ENCODE assay signal across 8 cellular contexts in the genomic region with DNA sequence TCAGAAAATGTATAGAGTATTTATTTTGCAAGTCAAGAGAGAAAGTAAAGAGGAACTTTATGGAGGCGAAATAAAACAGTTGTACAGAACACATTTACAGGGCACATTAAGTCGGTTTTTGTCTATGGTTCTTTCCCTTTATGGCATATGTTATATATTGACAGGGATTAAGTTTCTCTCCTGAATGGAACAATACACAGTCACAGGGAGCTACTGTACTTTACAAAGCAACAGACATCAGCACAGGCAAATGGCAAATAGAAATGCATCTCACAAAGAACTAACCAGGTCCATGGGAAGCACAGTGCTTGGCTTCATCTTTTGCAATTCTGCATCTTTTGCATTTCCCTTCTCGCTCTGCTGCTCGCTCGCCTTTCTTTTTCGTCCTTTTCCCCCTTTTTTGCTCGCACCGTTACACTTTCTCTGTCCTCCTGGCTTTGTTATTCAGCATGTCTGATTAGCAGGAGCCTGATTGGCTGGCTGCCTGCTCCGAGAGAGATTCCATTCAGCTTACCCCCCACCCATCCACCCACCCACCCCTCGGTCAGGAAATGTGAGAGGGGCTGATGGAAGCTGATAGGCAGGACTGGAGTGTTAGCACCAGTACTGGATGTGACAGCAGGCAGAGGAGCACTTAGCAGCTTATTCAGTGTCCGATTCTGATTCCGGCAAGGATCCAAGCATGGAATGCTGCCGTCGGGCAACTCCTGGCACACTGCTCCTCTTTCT. TPM values are rescaled to one million over a fixed set of nuclear protein-coding genes. Genes with fewer than 3 reads are reported as not detected.
DNase-seq lines count a peak whose midpoint lies in the region; ATAC-seq and TF ChIP-seq lines count a peak whose summit lies in the region.

A gene with protein sequence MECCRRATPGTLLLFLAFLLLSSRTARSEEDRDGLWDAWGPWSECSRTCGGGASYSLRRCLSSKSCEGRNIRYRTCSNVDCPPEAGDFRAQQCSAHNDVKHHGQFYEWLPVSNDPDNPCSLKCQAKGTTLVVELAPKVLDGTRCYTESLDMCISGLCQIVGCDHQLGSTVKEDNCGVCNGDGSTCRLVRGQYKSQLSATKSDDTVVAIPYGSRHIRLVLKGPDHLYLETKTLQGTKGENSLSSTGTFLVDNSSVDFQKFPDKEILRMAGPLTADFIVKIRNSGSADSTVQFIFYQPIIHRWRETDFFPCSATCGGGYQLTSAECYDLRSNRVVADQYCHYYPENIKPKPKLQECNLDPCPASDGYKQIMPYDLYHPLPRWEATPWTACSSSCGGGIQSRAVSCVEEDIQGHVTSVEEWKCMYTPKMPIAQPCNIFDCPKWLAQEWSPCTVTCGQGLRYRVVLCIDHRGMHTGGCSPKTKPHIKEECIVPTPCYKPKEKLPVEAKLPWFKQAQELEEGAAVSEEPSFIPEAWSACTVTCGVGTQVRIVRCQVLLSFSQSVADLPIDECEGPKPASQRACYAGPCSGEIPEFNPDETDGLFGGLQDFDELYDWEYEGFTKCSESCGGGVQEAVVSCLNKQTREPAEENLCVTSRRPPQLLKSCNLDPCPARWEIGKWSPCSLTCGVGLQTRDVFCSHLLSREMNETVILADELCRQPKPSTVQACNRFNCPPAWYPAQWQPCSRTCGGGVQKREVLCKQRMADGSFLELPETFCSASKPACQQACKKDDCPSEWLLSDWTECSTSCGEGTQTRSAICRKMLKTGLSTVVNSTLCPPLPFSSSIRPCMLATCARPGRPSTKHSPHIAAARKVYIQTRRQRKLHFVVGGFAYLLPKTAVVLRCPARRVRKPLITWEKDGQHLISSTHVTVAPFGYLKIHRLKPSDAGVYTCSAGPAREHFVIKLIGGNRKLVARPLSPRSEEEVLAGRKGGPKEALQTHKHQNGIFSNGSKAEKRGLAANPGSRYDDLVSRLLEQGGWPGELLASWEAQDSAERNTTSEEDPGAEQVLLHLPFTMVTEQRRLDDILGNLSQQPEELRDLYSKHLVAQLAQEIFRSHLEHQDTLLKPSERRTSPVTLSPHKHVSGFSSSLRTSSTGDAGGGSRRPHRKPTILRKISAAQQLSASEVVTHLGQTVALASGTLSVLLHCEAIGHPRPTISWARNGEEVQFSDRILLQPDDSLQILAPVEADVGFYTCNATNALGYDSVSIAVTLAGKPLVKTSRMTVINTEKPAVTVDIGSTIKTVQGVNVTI (N-terminal part only) (plus strand): TSS at position 603 of the 729 bp plus-strand sequence. CDS start 80 bp downstream, at position 683.

- no peak within 1 kb of the TSS for H3K4me3 Mint-ChIP-seq in activated naive CD4-positive, alpha-beta T cell treated with anti-CD3 and anti-CD28 coated beads, Interleukin-2, amount 10 ng/mL, durations not matched to agents 7 days and 5 days

- WGBS in HUES64: 1% methylated on average over 12 of the region's 14 CpGs
- WGBS in stomach, 5 donors: 6 to 11% (median 7%) methylated on average over 14 of the region's 14 CpGs

- no peaks in the 10 kb centered on the region for H3K27me3 ChIP-seq in HUES64 (ENCODE audit: insufficient read depth, low read length)
- H3K27me3 ChIP-seq in brain microvascular endothelial cell (replicated peaks): no peaks in the 10 kb centered on the region
- no peaks in the 10 kb centered on the region for H3K27me3 ChIP-seq in iPS-20b (ENCODE audit: insufficient read depth, low read length)
- no peaks in the 10 kb centered on the region for H3K27me3 ChIP-seq in stomach

- H3K27ac ChIP-seq in HUES64 (ENCODE audit: low read depth, low read length) (peak within 1 kb of the TSS; percentile 34; the same call in 1 of the 2 replicates), brain microvascular endothelial cell (peak within 1 kb of the TSS; percentile 40), iPS-20b (ENCODE audit: low read length) (no peak within 1 kb of the TSS), stomach (peak within 1 kb of the TSS in 4 of 5 donors; percentile 53 to 73 (median 64))

- H3K4me3 ChIP-seq in HUES64 (ENCODE audit: low read length) (peak within 1 kb of the TSS; percentile 51), brain microvascular endothelial cell (ENCODE audit: low read depth, low read length) (peak within 1 kb of the TSS; percentile 73), iPS-20b (ENCODE audit: low read length) (peak within 1 kb of the TSS; percentile 74), stomach (peak within 1 kb of the TSS; percentile 29 to 49 (median 42))

- intact Hi-C loops in stomach (cut with DNase I; ENCODE audit: low total_unique reads): no loop called here

- no peak for TF ChIP-seq CTCF in brain microvascular endothelial cell (IDR thresholded peaks at IDR 0.05; ENCODE audit: low read depth, low read length, missing control alignments)
- no peak for TF ChIP-seq CTCF in stomach (IDR thresholded peaks at IDR 0.05)

- CTCF ChIA-PET in activated naive CD4-positive, alpha-beta T cell treated with anti-CD3 and anti-CD28 coated beads, Interleukin-2, amount 10 ng/mL, durations not matched to agents 7 days and 5 days (lab: Charles Lee): no interaction called here

- no peak for ATAC-seq in GM18517 (IDR thresholded peaks at IDR 0.05; ENCODE audit: unreplicated experiment)

- H3K9ac ChIP-seq in HUES64 (ENCODE audit: low read depth, low read length) (peak within 1 kb of the TSS; percentile 32; the same call in 1 of the 2 replicates), iPS-20b (ENCODE audit: low read depth, low read length) (peak within 1 kb of the TSS; percentile 62; the same call in 1 of the 2 replicates)

- H3K9me3 ChIP-seq in HUES64 (ENCODE audit: insufficient read depth, low read depth, low read length): peaks cover 5% of the 10 kb centered on the region
- peaks cover 6% of the 10 kb centered on the region; the same call in 1 of the 2 replicates for H3K9me3 ChIP-seq in iPS-20b (ENCODE audit: insufficient read depth, low read depth, low read length)
- H3K9me3 ChIP-seq in stomach: peaks cover 0 to 8% (median 7%) of the 10 kb centered on the region in 4 donors

- H3K4me1 Mint-ChIP-seq in activated naive CD4-positive, alpha-beta T cell treated with anti-CD3 and anti-CD28 coated beads, Interleukin-2, amount 10 ng/mL, durations not matched to agents 7 days and 5 days: no peaks in the 10 kb centered on the region

- in situ Hi-C loops in brain microvascular endothelial cell (cut with HindIII; ENCODE audit: low pct_ligation_motif_present, low sequenced_read_pairs): loop anchor here (25.0 kb wide), 1 partner anchor 564 kb away; a partner anchor contains a TSS

- no peak for TF ChIP-seq POLR2A in stomach (IDR thresholded peaks at IDR 0.05)

- H3K36me3 Mint-ChIP-seq in activated naive CD4-positive, alpha-beta T cell treated with anti-CD3 and anti-CD28 coated beads, Interleukin-2, amount 10 ng/mL, durations not matched to agents 7 days and 5 days: no peaks in the 10 kb centered on the region

- H3K27me3 Mint-ChIP-seq in activated naive CD4-positive, alpha-beta T cell treated with anti-CD3 and anti-CD28 coated beads, Interleukin-2, amount 10 ng/mL, durations not matched to agents 7 days and 5 days: peaks cover 9% of the 10 kb centered on the region

- H3K36me3 ChIP-seq in HUES64 (ENCODE audit: insufficient read depth, low read length) (no peaks in the 10 kb centered on the region), brain microvascular endothelial cell (replicated peaks) (no peaks in the 10 kb centered on the region), iPS-20b (ENCODE audit: insufficient read depth, low read depth, low read length) (no peaks in the 10 kb centered on the region), stomach (no peaks in the 10 kb centered on the region)

- H3K9me3 Mint-ChIP-seq in activated naive CD4-positive, alpha-beta T cell treated with anti-CD3 and anti-CD28 coated beads, Interleukin-2, amount 10 ng/mL, durations not matched to agents 7 days and 5 days: no peaks in the 10 kb centered on the region

- H3K4me1 ChIP-seq in HUES64 (ENCODE audit: insufficient read depth, low read length) (peaks cover 40% of the 10 kb centered on the region), iPS-20b (ENCODE audit: insufficient read depth, low read length) (peaks cover 21% of the 10 kb centered on the region), stomach (peaks cover 0 to 20% (median 6%) of the 10 kb centered on the region in 4 donors)

- no peak for TF ChIP-seq EP300 in stomach (IDR thresholded peaks at IDR 0.05)

- peak; percentile 83 for DNase-seq in brain microvascular endothelial cell
- DNase-seq in stomach: peak; percentile 48
- no peak for DNase-seq in activated CD8-positive, alpha-beta memory T cell treated with anti-CD3 and anti-CD28 coated beads, Interleukin-2, amount 50 U/mL, for 48 hours
- no peak for DNase-seq in activated CD4-positive, alpha-beta T cell treated with anti-CD3 and anti-CD28 coated beads for 4 hours
- DNase-seq in activated naive CD4-positive, alpha-beta T cell treated with anti-CD3 and anti-CD28 coated beads, Interleukin-2, amount 10 ng/mL, durations not matched to agents 7 days and 5 days: no peak

- no peak within 1 kb of the TSS for H3K27ac Mint-ChIP-seq in activated naive CD4-positive, alpha-beta T cell treated with anti-CD3 and anti-CD28 coated beads, Interleukin-2, amount 10 ng/mL, durations not matched to agents 7 days and 5 days

RNA-seq across cellular contexts. Expression of the gene that starts here (rescaled TPM):
- 1.0 TPM for polyA plus RNA-seq in HUES64 (2013, experiment 1 of 2)
- 0.95 TPM for polyA plus RNA-seq in HUES64 (2013, experiment 2 of 2)
- total RNA-seq in stomach: 10 to 100 TPM in 4 of 5 donors, 1 to 10 TPM in 1; 2.7 to 98.8 (median 15.2) TPM
- polyA plus RNA-seq in stomach: 1 to 10 TPM; 1.1 to 5.8 (median 1.9) TPM

Comparison
In these comparisons a context has a peak if more than half of its experiments do, and no peak if none do; other contexts are left out.
1. DNase-seq: peak in brain microvascular endothelial cell (single experiment) and stomach (single experiment); none in activated CD8-positive, alpha-beta memory T cell treated with anti-CD3 and anti-CD28 coated beads, Interleukin-2, amount 50 U/mL, for 48 hours (single experiment), activated CD4-positive, alpha-beta T cell treated with anti-CD3 and anti-CD28 coated beads for 4 hours (0 of 2) and activated naive CD4-positive, alpha-beta T cell treated with anti-CD3 and anti-CD28 coated beads, Interleukin-2, amount 10 ng/mL, durations not matched to agents 7 days and 5 days (single experiment).
2. Peak in every context shown above with its lines, with median percentiles within 50 percentile points of each other: H3K4me3 ChIP-seq.